In the genomic region with DNA sequence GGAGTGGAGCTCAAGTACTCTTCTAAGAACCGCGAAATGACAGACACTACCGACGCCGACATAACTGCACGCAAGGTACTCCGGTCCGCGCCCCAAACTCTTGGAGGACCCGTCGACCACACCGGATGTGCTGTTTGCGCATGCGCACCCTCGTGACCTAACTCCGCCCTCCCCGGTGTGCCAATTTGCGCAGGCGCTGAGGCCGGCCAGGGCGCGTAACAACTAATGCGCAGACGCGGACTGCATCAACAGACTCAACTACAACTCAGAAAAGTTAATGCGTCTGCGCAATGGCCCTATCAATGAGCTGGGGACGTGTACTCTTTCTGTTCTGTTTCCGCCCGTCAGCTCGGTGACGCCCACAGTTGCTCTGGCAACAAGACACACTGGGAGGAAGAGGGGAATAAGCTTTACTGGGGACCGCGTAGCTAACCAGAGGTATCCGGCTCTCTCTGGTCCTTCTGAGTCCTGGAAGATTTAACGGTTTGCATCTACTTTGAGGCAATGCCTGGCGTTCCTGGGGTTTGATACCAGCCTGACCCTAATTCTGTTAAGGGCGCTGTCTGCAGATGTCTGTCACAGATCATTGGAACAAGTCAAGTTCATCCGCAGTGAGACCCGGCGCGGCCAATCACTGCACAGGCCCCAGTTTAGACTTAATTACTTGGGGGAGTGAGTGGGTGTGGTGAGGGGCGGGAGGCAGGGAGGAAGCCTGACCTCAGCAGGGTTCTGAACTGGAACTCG, we compare ENCODE assay signal across 8 cellular contexts. TPM values are rescaled to one million over a fixed set of nuclear protein-coding genes. Genes with fewer than 3 reads are reported as not detected.
DNase-seq lines count a peak whose midpoint lies in the region; ATAC-seq and TF ChIP-seq lines count a peak whose summit lies in the region.

A gene (minus strand): TSS at position 129 of the 744 bp plus-strand sequence. CDS start 67 bp downstream, at position 62.

- peak; percentile 98 for DNase-seq in NCI-H2196 treated with DMSO at 0.1 percent for 48 hours (lab: John Stamatoyannopoulos, UW; ENCODE audit: unreplicated experiment)
- peak; percentile 99 for DNase-seq in breast epithelium (ENCODE audit: low spot score in 2 of 2)

- TF ChIP-seq POLR2A in breast epithelium (IDR thresholded peaks at IDR 0.05): peak; percentile 86

- intact Hi-C loops in breast epithelium (cut with DNase I; ENCODE audit: low total_unique reads): no loop called here

- H3K9ac ChIP-seq in iPS-18a (ENCODE audit: low read length) (peak within 1 kb of the TSS; percentile 76), skeletal muscle satellite cell (ENCODE audit: low read depth, low read length) (peak within 1 kb of the TSS; percentile 99)

- peak within 1 kb of the TSS; percentile 76 for H2AFZ ChIP-seq in ACC112 (ENCODE audit: low read length, unreplicated experiment)

- H3K4me3 ChIP-seq in ACC112 (ENCODE audit: low read depth, low read length): peak within 1 kb of the TSS; percentile 92
- peak within 1 kb of the TSS; percentile 75 to 90 (median 79) for H3K4me3 ChIP-seq in breast epithelium
- H3K4me3 ChIP-seq in iPS-18a (ENCODE audit: low read length): peak within 1 kb of the TSS; percentile 81
- peak within 1 kb of the TSS; percentile 93 for H3K4me3 ChIP-seq in skeletal muscle satellite cell (ENCODE audit: low read length)

- H3K36me3 ChIP-seq in ACC112 (ENCODE audit: insufficient read depth, low read length) (0 out of 2 replicates have a peak, but pooled peaks cover 6% of the 10 kb centered on the region), breast epithelium (no peaks in the 10 kb centered on the region), iPS-18a (ENCODE audit: control insufficient read depth, low read depth, low read length) (no peaks in the 10 kb centered on the region), skeletal muscle satellite cell (ENCODE audit: insufficient read depth, low read length) (peaks cover 6% of the 10 kb centered on the region)

- no peak for TF ChIP-seq CTCF in VCaP (conservative IDR thresholded peaks at IDR 0.05)
- peak in 2 of 3 donors; percentile 42 to 59 for TF ChIP-seq CTCF in breast epithelium (IDR thresholded peaks at IDR 0.05)

- H3K27ac ChIP-seq in ACC112 (ENCODE audit: low read depth, low read length) (peak within 1 kb of the TSS; percentile 93), VCaP (peak within 1 kb of the TSS; percentile 72), breast epithelium (peak within 1 kb of the TSS; percentile 97 to 98), iPS-18a (ENCODE audit: low read length) (peak within 1 kb of the TSS; percentile 31)

- peak; percentile 87 for ATAC-seq in GM18870 (IDR thresholded peaks at IDR 0.05; ENCODE audit: unreplicated experiment)
- peak; percentile 82 for ATAC-seq in HG03135 (IDR thresholded peaks at IDR 0.05; ENCODE audit: unreplicated experiment)

- H3K4me1 ChIP-seq in ACC112 (ENCODE audit: control insufficient read depth, insufficient read depth, low read length, unreplicated experiment) (peaks cover 35% of the 10 kb centered on the region), breast epithelium (peaks cover 0 to 5% of the 10 kb centered on the region in 2 donors), iPS-18a (ENCODE audit: control insufficient read depth, low read depth, low read length) (peaks cover 3% of the 10 kb centered on the region), skeletal muscle satellite cell (ENCODE audit: control insufficient read depth, insufficient read depth, low read length) (peaks cover 21% of the 10 kb centered on the region)

- H3K9me3 ChIP-seq in breast epithelium: no peaks in the 10 kb centered on the region
- H3K9me3 ChIP-seq in iPS-18a (ENCODE audit: control insufficient read depth, low read depth, low read length): no peaks in the 10 kb centered on the region
- H3K9me3 ChIP-seq in skeletal muscle satellite cell (replicated peaks; ENCODE audit: low read length): no peaks in the 10 kb centered on the region

- H3K27me3 ChIP-seq in ACC112 (ENCODE audit: insufficient read depth, low read length) (no peaks in the 10 kb centered on the region), breast epithelium (no peaks in the 10 kb centered on the region), iPS-18a (ENCODE audit: control insufficient read depth, insufficient read depth, low read length) (no peaks in the 10 kb centered on the region), skeletal muscle satellite cell (ENCODE audit: control insufficient read depth, insufficient read depth, low read length) (peaks cover 9% of the 10 kb centered on the region)

- peaks cover 47% of the 10 kb centered on the region for H3K79me2 ChIP-seq in ACC112 (ENCODE audit: control insufficient read depth, insufficient read depth, low read length, unreplicated experiment)

- H3K4me2 ChIP-seq in skeletal muscle satellite cell (ENCODE audit: low read length): peak within 1 kb of the TSS; percentile 92

RNA-seq across cellular contexts. Expression of the gene that starts here (rescaled TPM):
- total RNA-seq in breast epithelium: 100 to 1,000 TPM; 192 to 238 (median 202) TPM
- total RNA-seq in skeletal muscle satellite cell (2012; rRNA removed): 463 and 696 TPM in 2 replicates

Comparison
In these comparisons a context has a peak if more than half of its experiments do, and no peak if none do; other contexts are left out.
1. Peak in every context shown above with its lines: DNase-seq, ATAC-seq, H3K4me3 ChIP-seq and H3K27ac ChIP-seq.
2. H3K27ac ChIP-seq: peak in every context shown above with its lines; median percentile 98 in breast epithelium; 93 in ACC112; 72 in VCaP; 31 in iPS-18a.